In the genomic region with DNA sequence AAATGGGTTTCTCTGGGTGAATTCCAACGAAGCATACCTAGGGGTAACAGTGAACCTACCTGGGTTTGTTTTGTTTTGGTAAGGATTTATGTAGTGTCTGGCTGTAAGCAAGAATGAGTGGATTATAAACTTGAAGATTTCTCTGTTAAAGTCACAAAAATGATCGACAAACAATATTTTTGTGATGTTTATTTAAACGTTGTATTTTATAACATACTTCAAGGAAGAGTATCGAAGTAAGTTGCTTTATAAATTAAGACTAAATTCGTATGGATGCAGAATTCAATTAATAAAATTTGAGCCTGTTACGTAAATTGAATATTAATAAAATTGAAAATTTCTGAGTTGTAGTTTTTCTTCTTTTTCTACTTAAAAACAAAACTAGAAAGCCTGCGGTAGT, we compare ENCODE assay signal across 8 cellular contexts. TPM values are rescaled to one million over a fixed set of nuclear protein-coding genes. Genes with fewer than 3 reads are reported as not detected.
A peak's percentile ranks its signal among the peaks of the same experiment; 100 is the strongest.
DNase-seq lines count a peak whose midpoint lies in the region; ATAC-seq, FAIRE-seq and TF ChIP-seq lines count a peak whose summit lies in the region.

No MANE protein-coding gene starts in this region.

- H3K36me3 ChIP-seq in right atrium auricular region = no peaks in the 10 kb centered on the region
- H3K36me3 ChIP-seq in brain microvascular endothelial cell (replicated peaks) = no peaks in the 10 kb centered on the region

- no peak for FAIRE-seq in HTR-8/SVneo (lab: Jason Lieb, UNC)

- DNase-seq in right atrium auricular region (ENCODE audit: low spot score) (no peak), Right ventricle myocardium inferior (ENCODE audit: missing footprints) (no peak), brain microvascular endothelial cell (no peak), mesothelial cell of epicardium (ENCODE audit: low spot score in 2 of 2, unreplicated experiment in 2 of 2) (no peak), HCEC 1CT (no peak), HTR-8/SVneo (ENCODE audit: insufficient read length, low spot score) (no peak), MV-4-11 (lab: John Stamatoyannopoulos, UW) (no peak), NCI-H1930 (lab: John Stamatoyannopoulos, UW) (no peak)

- ATAC-seq in Right ventricle myocardium inferior = no peak

- H3K4me3 Mint-ChIP-seq in mesothelial cell of epicardium = peak overlapping the region; percentile 78

- intact Hi-C loops in Right ventricle myocardium inferior (cut with DNase I) = loop anchor here (5.0 kb wide), 1 partner anchor 110 kb away; the partner anchor contains the start of genes CCDC191 and QTRT2

- H3K27me3 ChIP-seq in right atrium auricular region = no peaks in the 10 kb centered on the region
- H3K27me3 ChIP-seq in brain microvascular endothelial cell (replicated peaks) = peaks cover 11% of the 10 kb centered on the region

- peaks cover 51% of the 10 kb centered on the region for H3K27me3 Mint-ChIP-seq in mesothelial cell of epicardium (ENCODE audit: low read depth)

- H3K27ac ChIP-seq in right atrium auricular region = peak overlapping the region in 1 of 2 donors; percentile 43
- no peak overlapping the region for H3K27ac ChIP-seq in brain microvascular endothelial cell

- H3K36me3 Mint-ChIP-seq in mesothelial cell of epicardium = peaks cover 2% of the 10 kb centered on the region

- in situ Hi-C loops in brain microvascular endothelial cell (cut with HindIII; ENCODE audit: low pct_ligation_motif_present, low sequenced_read_pairs) = no loop called here

- H3K4me3 ChIP-seq in right atrium auricular region (peak overlapping the region; percentile 69 to 71), brain microvascular endothelial cell (ENCODE audit: low read depth, low read length) (peak overlapping the region; percentile 64)

- TF ChIP-seq CTCF in right atrium auricular region (IDR thresholded peaks at IDR 0.05) (no peak), brain microvascular endothelial cell (IDR thresholded peaks at IDR 0.05; ENCODE audit: low read depth, low read length, missing control alignments) (no peak), mesothelial cell of epicardium (IDR thresholded peaks at IDR 0.05; ENCODE audit: unreplicated experiment) (no peak)

- no peaks in the 10 kb centered on the region for H3K9me3 Mint-ChIP-seq in mesothelial cell of epicardium

- H3K4me1 Mint-ChIP-seq in mesothelial cell of epicardium = peaks cover 12% of the 10 kb centered on the region

- H3K4me1 ChIP-seq in right atrium auricular region = peaks cover 0 to 10% of the 10 kb centered on the region in 2 donors

- H3K27ac Mint-ChIP-seq in mesothelial cell of epicardium = peak overlapping the region; percentile 6

- H3K9me3 ChIP-seq in right atrium auricular region = no peaks in the 10 kb centered on the region

RNA-seq across cellular contexts. Expression of gene ZDHHC23, which starts 1.0 kb away (rescaled TPM):
- total RNA-seq in right atrium auricular region (1 to 10 TPM; 1.1 to 2.0 TPM), Right ventricle myocardium inferior (4.4 TPM), mesothelial cell of epicardium (4.2 to 5.1 TPM (median 4.7 TPM) in 3 replicates)
